Comparison of ENCODE assay signal across 21 cellular contexts in genomic region chr9:111098093-111098492, GRCh38. TPM values are rescaled to one million over a fixed set of nuclear protein-coding genes. Genes with fewer than 3 reads are reported as not detected.
DNase-seq lines count a peak whose midpoint lies in the region; ATAC-seq, FAIRE-seq and TF ChIP-seq lines count a peak whose summit lies in the region.
"Had no signal": no experiment of that assay in that cellular context is flagged by ENCODE, and none has a peak within 500 bp of the region (broad histone marks: within the 10 kb centered on the region; RNA-seq: fewer than 3 reads in every experiment).

No MANE protein-coding gene starts in this region.

- no peak overlapping the region for H3K27ac Mint-ChIP-seq in neural progenitor cell
- H3K27ac Mint-ChIP-seq: CD4-positive, alpha-beta memory T cell had no signal

- H3K4me3 ChIP-seq in SK-N-MC = no peak overlapping the region
- no peak overlapping the region for H3K4me3 ChIP-seq in H1 (ENCODE audit: extremely low read depth in 1 of 4, insufficient read depth in 2 of 4, low read depth in 3 of 4, low read length in 4 of 4)
- no peak overlapping the region for H3K4me3 ChIP-seq in neural progenitor cell
- H3K4me3 ChIP-seq: A549 had no signal

- H2AFZ ChIP-seq in H1 (ENCODE audit: low read length) (no peak overlapping the region), neural progenitor cell (replicated peaks) (no peak overlapping the region)

- no peaks in the 10 kb centered on the region for H3K36me3 Mint-ChIP-seq in neural progenitor cell
- H3K36me3 Mint-ChIP-seq: CD4-positive, alpha-beta memory T cell had no signal

- H4K8ac ChIP-seq in H1 (ENCODE audit: extremely low read depth, insufficient read depth, low read length) = no peak overlapping the region

- no peaks in the 10 kb centered on the region for H3K9me3 Mint-ChIP-seq in neural progenitor cell

- peaks cover 44% of the 10 kb centered on the region for H3K4me1 Mint-ChIP-seq in neural progenitor cell
- H3K4me1 Mint-ChIP-seq: CD4-positive, alpha-beta memory T cell had no signal

- ATAC-seq in GM18520 (IDR thresholded peaks at IDR 0.05; ENCODE audit: unreplicated experiment) = no peak
- ATAC-seq: A549 had no signal

- no peaks in the 10 kb centered on the region for H4K20me1 ChIP-seq in H1 (replicated peaks in 1 of 2; ENCODE audit: control insufficient read depth in 1 of 2, insufficient read depth in 2 of 2, low read length in 2 of 2)
- H4K20me1 ChIP-seq in neural progenitor cell (ENCODE audit: low read depth) = no peaks in the 10 kb centered on the region

- H4K91ac ChIP-seq in H1 (replicated peaks; ENCODE audit: insufficient read length, low read length) = no peak overlapping the region

- no peak overlapping the region for H3K4ac ChIP-seq in H1 (replicated peaks; ENCODE audit: insufficient read length, low read depth, low read length)

- in situ Hi-C loops in ACHN (cut with HindIII; ENCODE audit: low pct_ligation_motif_present, low pct_unique_long_range_greater_than_20kb, low sequenced_read_pairs) = no loop called here

- H3K18ac ChIP-seq in H1 (ENCODE audit: extremely low read depth, low read length) = no peak overlapping the region

- H3K27me3 Mint-ChIP-seq in neural progenitor cell (ENCODE audit: insufficient read depth, low read depth) = peaks cover 2% of the 10 kb centered on the region

- TF ChIP-seq RAD21 in H1 (IDR thresholded peaks at IDR 0.05 in 1 of 2, conservative IDR thresholded peaks at IDR 0.05 in 1 of 2; ENCODE audit: low read depth in 2 of 2, low read length in 2 of 2) = no peak

- H3K79me2 ChIP-seq in H1 (ENCODE audit: control insufficient read depth in 1 of 2, insufficient read depth in 2 of 2, low read length in 2 of 2) = no peaks in the 10 kb centered on the region
- no peaks in the 10 kb centered on the region for H3K79me2 ChIP-seq in neural progenitor cell (ENCODE audit: low read depth)

- no peak overlapping the region for H4K5ac ChIP-seq in H1 (ENCODE audit: insufficient read length, low read depth, low read length)

- H3K23me2 ChIP-seq in H1 (ENCODE audit: low read depth, low read length) = no peaks in the 10 kb centered on the region

- H3K27ac ChIP-seq in SK-N-MC = peak overlapping the region; percentile 49; the same call in 1 of the 2 replicates
- H3K27ac ChIP-seq in H1 (ENCODE audit: low read depth, low read length) = no peak overlapping the region
- peak overlapping the region; percentile 90 for H3K27ac ChIP-seq in neural progenitor cell
- H3K27ac ChIP-seq: A549 had no signal

- CTCF ChIA-PET in H1 (lab: Charles Lee; ENCODE audit: partially characterized antibody) = no interaction called here

- POLR2A ChIA-PET in H1 (lab: Charles Lee; ENCODE audit: partially characterized antibody) = no interaction called here

- no peak overlapping the region for H2BK15ac ChIP-seq in H1 (ENCODE audit: low read length)

- no peak for TF ChIP-seq POLR2A in H1 (IDR thresholded peaks at IDR 0.05; ENCODE audit: control extremely low read depth in 1 of 2, low read depth in 2 of 2, low read length in 2 of 2)

- H3K27me3 ChIP-seq in H1 (replicated peaks in 1 of 4; ENCODE audit: control insufficient read depth in 3 of 4, extremely low read depth in 1 of 4, insufficient read depth in 3 of 4, low read length in 3 of 4) = peaks cover 0 to 3% (median 0%) of the 10 kb centered on the region in 4 experiments; a peak in 1 of 7 replicates
- H3K27me3 ChIP-seq in neural progenitor cell = no peaks in the 10 kb centered on the region

- no peak overlapping the region for H2AK5ac ChIP-seq in H1 (ENCODE audit: low read depth, low read length)

- H3K56ac ChIP-seq in H1 (replicated peaks; ENCODE audit: insufficient read length, low read depth, low read length) = no peak overlapping the region

- no peak for TF ChIP-seq CTCF in H1 (IDR thresholded peaks at IDR 0.05; ENCODE audit: control extremely low read depth in 1 of 3, insufficient read depth in 1 of 3, low read depth in 1 of 3, low read length in 3 of 3)
- no peak for TF ChIP-seq CTCF in neural progenitor cell (IDR thresholded peaks at IDR 0.05)

- no peak overlapping the region for H2BK120ac ChIP-seq in H1 (replicated peaks; ENCODE audit: low read depth, low read length)

- WGBS in H1 (ENCODE audit: extremely low coverage in 1 of 2, insufficient coverage in 1 of 2, insufficient read length in 1 of 2, insufficient replicate concordance in 2 of 2, low coverage in 1 of 2, low lambda C conversion rate in 2 of 2, missing lambda C conversion rate in 1 of 2), 2 experiments = 82% methylated on average over 4 of the region's 4 CpGs; no CpG with 5 or more reads in 1 of the 2 experiments

- H3K23ac ChIP-seq in H1 (ENCODE audit: insufficient read length) = no peak overlapping the region

- TF ChIP-seq EP300 in H1 (IDR thresholded peaks at IDR 0.05; ENCODE audit: borderline replicate concordance in 1 of 2, low read depth in 2 of 2, low read length in 2 of 2) = no peak

- DNase-seq in SK-N-MC (ENCODE audit: low read depth, low spot score) (no peak), H1 (ENCODE audit: low read depth in 1 of 2, low spot score in 2 of 2) (no peak), neural progenitor cell (ENCODE audit: low spot score) (no peak), T-helper 1 cell (no peak), ACHN (no peak)
- DNase-seq: 8988T; C1 segment of cervical spinal cord; Calu3; CD4-positive, alpha-beta memory T cell; COR-L47; DMS53; DMS79 treated with DMSO at 0.1 percent for 48 hours; GF-D8; GOT3; H7; HCEC 1CT had no signal

- H3K9ac ChIP-seq in SK-N-MC (ENCODE audit: insufficient read length) (no peak overlapping the region), H1 (replicated peaks in 1 of 4; ENCODE audit: extremely low read depth in 1 of 4, low read depth in 3 of 4, low read length in 3 of 4) (no peak overlapping the region), neural progenitor cell (no peak overlapping the region)

- no peak for FAIRE-seq in H1 (lab: Jason Lieb, UNC)
- FAIRE-seq: GM12891, GM18507 had no signal

- H3K14ac ChIP-seq in H1 (ENCODE audit: insufficient read length) = no peak overlapping the region

- no peak overlapping the region for H3K4me2 ChIP-seq in H1 (ENCODE audit: insufficient read depth in 1 of 2, low read depth in 2 of 2, low read length in 2 of 2)
- peak overlapping the region; percentile 60 for H3K4me2 ChIP-seq in neural progenitor cell
- H3K4me2 ChIP-seq: A549 had no signal

- H3K9me3 ChIP-seq in SK-N-MC (ENCODE audit: low read depth, low read length) = no peaks in the 10 kb centered on the region
- H3K9me3 ChIP-seq in H1 (ENCODE audit: insufficient read depth in 2 of 2, low read depth in 1 of 2, low read length in 1 of 2) = no peaks in the 10 kb centered on the region
- H3K9me3 ChIP-seq in neural progenitor cell (ENCODE audit: low read depth) = no peaks in the 10 kb centered on the region
- H3K9me3 ChIP-seq: A549 had no signal

- H2BK12ac ChIP-seq in H1 (ENCODE audit: low read depth, low read length) = no peak overlapping the region

- peaks cover 55% of the 10 kb centered on the region for H3F3A ChIP-seq in neural progenitor cell (ENCODE audit: low read depth)

- peak overlapping the region; percentile 0; the same call in 1 of the 2 replicates for H2BK20ac ChIP-seq in H1 (ENCODE audit: low read length)

- no peak overlapping the region for H3K4me3 Mint-ChIP-seq in neural progenitor cell
- H3K4me3 Mint-ChIP-seq: CD4-positive, alpha-beta memory T cell had no signal

- H2BK5ac ChIP-seq in H1 (ENCODE audit: low read depth, low read length) = no peak overlapping the region

- H3K36me3 ChIP-seq in SK-N-MC (ENCODE audit: insufficient read depth, low read length) (no peaks in the 10 kb centered on the region), H1 (ENCODE audit: control insufficient read depth in 2 of 4, insufficient read depth in 4 of 4, low read length in 3 of 4) (no peaks in the 10 kb centered on the region), neural progenitor cell (no peaks in the 10 kb centered on the region)

- H3K4me1 ChIP-seq in H1 (replicated peaks in 1 of 4; ENCODE audit: control insufficient read depth in 3 of 4, insufficient read depth in 4 of 4, low read length in 3 of 4) (peaks cover 3 to 15% (median 9%) of the 10 kb centered on the region in 4 experiments; a peak in 5 of 7 replicates), neural progenitor cell (peaks cover 78% of the 10 kb centered on the region)

- H3K79me1 ChIP-seq in H1 (ENCODE audit: low read depth, low read length) = no peaks in the 10 kb centered on the region

TF ChIP-seq in H1, 55 proteins besides CTCF, POLR2A, EP300 and RAD21 (continues in another document):
- TF ChIP-seq TBP (IDR thresholded peaks at IDR 0.05; ENCODE audit: low read depth, low read length) = no peak
- no peak for TF ChIP-seq TEAD4 (IDR thresholded peaks at IDR 0.05; ENCODE audit: low read depth, low read length)
- no peak for TF ChIP-seq MAX (IDR thresholded peaks at IDR 0.05)
- TF ChIP-seq POU5F1 (IDR thresholded peaks at IDR 0.05; ENCODE audit: low read depth, low read length) = no peak
- no peak for TF ChIP-seq CHD2 (IDR thresholded peaks at IDR 0.05; ENCODE audit: low read length)
- no peak for TF ChIP-seq RXRA (IDR thresholded peaks at IDR 0.05; ENCODE audit: insufficient read depth, low read depth, low read length)
- no peak for TF ChIP-seq CBX5 (IDR thresholded peaks at IDR 0.05; ENCODE audit: low read depth, low read length)
- TF ChIP-seq USF2 (IDR thresholded peaks at IDR 0.05; ENCODE audit: low read length) = no peak
- no peak for TF ChIP-seq SP1 (IDR thresholded peaks at IDR 0.05; ENCODE audit: low read depth, low read length)
- TF ChIP-seq CEBPB (IDR thresholded peaks at IDR 0.05; ENCODE audit: low read depth, low read length) = no peak

RNA-seq across cellular contexts. Expression of gene LPAR1, which starts 59.8 kb away (rescaled TPM):
- 3.4 and 3.8 TPM in 2 replicates for total RNA-seq in H1 (2021; fragmentation: NEBNext Ultra II Directional; extraction: Animal tissue kit (Norgen Biotek cat#: 25700))
- polyA plus RNA-seq in H1 (2011; rRNA removed) = 2.8 and 5.1 TPM in 2 replicates
- 3.2 TPM for polyA plus RNA-seq in H1 (2011; cell fraction: cytosol; rRNA removed)
- 4.6 TPM for polyA plus RNA-seq in H1 (2011; cell fraction: nucleus; rRNA removed)
- 1.6 to 3.0 TPM (median 2.5 TPM) in 4 replicates for polyA plus RNA-seq in H1 (2012, experiment 1 of 2)
- polyA plus RNA-seq in H1 (2012, experiment 2 of 2) = 0.38 TPM
- 2.7 TPM for polyA plus RNA-seq in H1 (2013, experiment 1 of 2)
- polyA plus RNA-seq in H1 (2013, experiment 2 of 2) = 2.7 TPM
- polyA minus RNA-seq in H1 (2011; rRNA and poly(A)+ RNA removed) = 12.5 and 18.7 TPM in 2 replicates
- 2.4 TPM for polyA minus RNA-seq in H1 (2011; cell fraction: cytosol; rRNA and poly(A)+ RNA removed)
- 15.3 TPM for polyA minus RNA-seq in H1 (2011; cell fraction: nucleus; rRNA and poly(A)+ RNA removed)
- total RNA-seq in neural progenitor cell (ENCODE audit: low replicate concordance) = 30.3 and 36.0 TPM in 2 replicates
- total RNA-seq: G401 had no signal
- polyA plus RNA-seq: CD4-positive, alpha-beta memory T cell had no signal
